Comparison of ENCODE assay signal across 22 cellular contexts in genomic region chr3:45236964-45237363, GRCh38. TPM values are rescaled to one million over a fixed set of nuclear protein-coding genes. Genes with fewer than 3 reads are reported as not detected.
DNase-seq lines count a peak whose midpoint lies in the region; ATAC-seq, FAIRE-seq and TF ChIP-seq lines count a peak whose summit lies in the region.
"Had no signal": no experiment of that assay in that cellular context is flagged by ENCODE, and none has a peak within 500 bp of the region (broad histone marks: within the 10 kb centered on the region; RNA-seq: fewer than 3 reads in every experiment).

No MANE protein-coding gene starts in this region.

- no peak overlapping the region for H2AFZ ChIP-seq in HepG2 (ENCODE audit: low read length)
- H2AFZ ChIP-seq: GM23338 had no signal

- no TSS peak for BruUV-seq in HepG2 (replicated peaks; lab: Mats Ljungman, UMichigan)

- WGBS in HepG2 (ENCODE audit: low lambda C conversion rate): 5% methylated on average over 2 of the region's 2 CpGs
- WGBS in right lobe of liver (ENCODE audit: insufficient coverage, low coverage, low lambda C conversion rate, missing lambda C conversion rate): 80% methylated on average over 2 of the region's 2 CpGs

- H3K4me3 Mint-ChIP-seq in CD8-positive, alpha-beta memory T cell: no peak overlapping the region
- H3K4me3 Mint-ChIP-seq: CD4-positive, alpha-beta T cell; GM23338; T-cell had no signal

- peaks cover 0 to 7% (median 0%) of the 10 kb centered on the region in 5 donors for H3K9me3 Mint-ChIP-seq in CD8-positive, alpha-beta memory T cell
- H3K9me3 Mint-ChIP-seq: CD4-positive, alpha-beta T cell had no signal

- H3K27ac ChIP-seq in HepG2 (ENCODE audit: extremely low read length, insufficient read depth, low read length) (no peak overlapping the region), right lobe of liver (no peak overlapping the region)
- no peak overlapping the region for H3K27ac ChIP-seq in CD8-positive, alpha-beta memory T cell (ENCODE audit: low read depth, low read length)
- H3K27ac ChIP-seq: KMS-11, Peyer's patch, SK-N-MC had no signal

- peaks cover 0 to 10% (median 0%) of the 10 kb centered on the region in 3 donors for H3K36me3 Mint-ChIP-seq in CD8-positive, alpha-beta memory T cell
- H3K36me3 Mint-ChIP-seq: T-cell had no signal

- TF ChIP-seq POLR2A in HepG2 (IDR thresholded peaks at IDR 0.05; ENCODE audit: insufficient read depth in 1 of 2, low read depth in 2 of 2, low read length in 2 of 2): no peak
- no peak for TF ChIP-seq POLR2A in right lobe of liver (IDR thresholded peaks at IDR 0.05)

- TF ChIP-seq EP300 in HepG2 (IDR thresholded peaks at IDR 0.05; ENCODE audit: low read depth in 2 of 2, low read length in 2 of 2) (no peak), HepG2 (CRISPR knock-in tag; IDR thresholded peaks at IDR 0.05; ENCODE audit: borderline replicate concordance) (no peak)

- H3K4me1 Mint-ChIP-seq in CD8-positive, alpha-beta memory T cell: no peaks in the 10 kb centered on the region

- no peaks in the 10 kb centered on the region for H3K79me2 ChIP-seq in HepG2 (ENCODE audit: insufficient read depth, low read length)

- H3K27me3 ChIP-seq in HepG2 (ENCODE audit: control insufficient read depth in 1 of 2, insufficient read depth in 2 of 2, low read length in 2 of 2): 0 out of 5 replicates have a peak, but pooled peaks cover 0 to 7% of the 10 kb centered on the region in 2 experiments
- H3K27me3 ChIP-seq in right lobe of liver: no peaks in the 10 kb centered on the region
- no peaks in the 10 kb centered on the region for H3K27me3 ChIP-seq in CD8-positive, alpha-beta memory T cell (ENCODE audit: insufficient read depth, low read length, poor library complexity, severe bottlenecking)
- H3K27me3 ChIP-seq: Peyer's patch had no signal

- H3K4me3 ChIP-seq in HepG2 (replicated peaks in 1 of 3; ENCODE audit: insufficient read depth in 1 of 3, low read depth in 2 of 3, low read length in 3 of 3): no peak overlapping the region
- no peak overlapping the region for H3K4me3 ChIP-seq in right lobe of liver
- H3K4me3 ChIP-seq in CD8-positive, alpha-beta memory T cell (ENCODE audit: low read length): no peak overlapping the region
- H3K4me3 ChIP-seq: GM23338, Peyer's patch, SK-N-MC had no signal

- in situ Hi-C loops in HepG2 (cut with HindIII; ENCODE audit: extremely low pct_ligation_motif_present, low pct_unique_long_range_greater_than_20kb): loop anchor here (25.0 kb wide), 1 partner anchor 675 kb away; no protein-coding TSS in a partner anchor

- H3K36me3 ChIP-seq in HepG2 (replicated peaks in 1 of 2; ENCODE audit: control insufficient read depth in 1 of 2, insufficient read depth in 2 of 2, low read length in 2 of 2) (no peaks in the 10 kb centered on the region), right lobe of liver (no peaks in the 10 kb centered on the region)
- H3K36me3 ChIP-seq in CD8-positive, alpha-beta memory T cell (ENCODE audit: insufficient read depth, low read length): no peaks in the 10 kb centered on the region
- H3K36me3 ChIP-seq: Peyer's patch had no signal

- intact Hi-C loops in HepG2 (cut with micrococcal nuclease; ENCODE audit: unreplicated experiment): no loop called here
- intact Hi-C loops in right lobe of liver (cut with DNase I): no loop called here

- ATAC-seq in HepG2 (no peak), right lobe of liver (no peak)
- ATAC-seq: GM23338, T-cell had no signal

- TF ChIP-seq RAD21 in HepG2 (CRISPR knock-in tag; IDR thresholded peaks at IDR 0.05): no peak

- CTCF ChIA-PET in HepG2 (lab: Yijun Ruan, JAX; ENCODE audit: low intra/inter-chr PET ratio, low total read pairs): no interaction called here
- CTCF ChIA-PET in CD8-positive, alpha-beta memory T cell (lab: Charles Lee): no interaction called here

- POLR2A ChIA-PET in HepG2 (lab: Yijun Ruan, JAX): no interaction called here
- POLR2A ChIA-PET in CD8-positive, alpha-beta memory T cell (lab: Charles Lee): no interaction called here

- TF ChIP-seq CTCF in HepG2 (CRISPR knock-in tag; IDR thresholded peaks at IDR 0.05) (no peak), right lobe of liver (IDR thresholded peaks at IDR 0.05) (no peak)

- no peak for FAIRE-seq in HepG2 (lab: Jason Lieb, UNC)

- no peaks in the 10 kb centered on the region for H4K20me1 ChIP-seq in HepG2 (ENCODE audit: insufficient read depth, low read length)

- peaks cover 21 to 33% of the 10 kb centered on the region in 2 donors for H3K27me3 Mint-ChIP-seq in CD8-positive, alpha-beta memory T cell

- H3K9me3 ChIP-seq in HepG2 (ENCODE audit: low read length): no peaks in the 10 kb centered on the region
- H3K9me3 ChIP-seq in right lobe of liver: no peaks in the 10 kb centered on the region
- no peaks in the 10 kb centered on the region for H3K9me3 ChIP-seq in CD8-positive, alpha-beta memory T cell (ENCODE audit: low read length)
- H3K9me3 ChIP-seq: Peyer's patch had no signal

- H3K4me1 ChIP-seq in HepG2 (ENCODE audit: insufficient read depth, low read length): no peaks in the 10 kb centered on the region
- no peaks in the 10 kb centered on the region for H3K4me1 ChIP-seq in right lobe of liver
- no peaks in the 10 kb centered on the region for H3K4me1 ChIP-seq in CD8-positive, alpha-beta memory T cell (ENCODE audit: insufficient read depth, low read length)
- H3K4me1 ChIP-seq: Peyer's patch had no signal

- no peak overlapping the region for H3K27ac Mint-ChIP-seq in CD8-positive, alpha-beta memory T cell
- H3K27ac Mint-ChIP-seq: CD4-positive, alpha-beta T cell; GM23338; T-cell had no signal

- DNase-seq in HepG2 (ENCODE audit: low spot score) (no peak), right lobe of liver (no peak), NCI-H69 (lab: John Stamatoyannopoulos, UW) (peak; percentile 6), dermis blood vessel endothelial cell (peak; percentile 4), cortex of kidney (lab: John Stamatoyannopoulos, UW) (no peak), NCI-H2081 treated with DMSO at 0.1 percent for 48 hours (lab: John Stamatoyannopoulos, UW) (no peak)
- no peak for DNase-seq in CD8-positive, alpha-beta memory T cell
- DNase-seq: ACHN; Calu3; CD4-positive, alpha-beta T cell; DMS79; NCI-H1417; NCI-H187 treated with DMSO at 0.1 percent for 48 hours; NCI-H2171 treated with DMSO at 0.1 percent for 48 hours; NCI-H446 treated with DMSO at 0.1 percent for 48 hours; NCI-H748 treated with DMSO at 0.1 percent for 48 hours; Peyer's patch; Right ventricle myocardium superior; T-cell had no signal

- no peak overlapping the region for H3K9ac ChIP-seq in HepG2 (ENCODE audit: insufficient read depth, low read depth, low read length)
- H3K9ac ChIP-seq: KMS-11 had no signal

- H3K4me2 ChIP-seq in HepG2 (ENCODE audit: low read depth, low read length): no peak overlapping the region
- H3K4me2 ChIP-seq: GM23338, KMS-11 had no signal

TF ChIP-seq in HepG2, 621 proteins besides CTCF, POLR2A, EP300 and RAD21:
- TF ChIP-seq GZF1 (CRISPR knock-in tag; IDR thresholded peaks at IDR 0.05) (no peak), NFYC (CRISPR knock-in tag; IDR thresholded peaks at IDR 0.05) (0 out of 2 replicates have a peak, but pooled peaks have one; percentile 27)

RNA-seq across cellular contexts. Expression of gene TMEM158, which starts 10.9 kb away (rescaled TPM):
- 0.13 TPM in 1 of 2 replicates, not detected in the other for total RNA-seq in HepG2 (2016; rRNA removed; fragmentation: Illumina TruSeq; extraction: Trizol)
- 0.18 and 0.20 TPM in 2 replicates for total RNA-seq in HepG2 (2016; cell fraction: cytosol; rRNA removed; fragmentation: Illumina TruSeq; extraction: Trizol; ENCODE audit: low read depth)
- 0.09 TPM in 1 of 2 replicates, not detected in the other for total RNA-seq in HepG2 (2016; cell fraction: insoluble cytoplasmic fraction; rRNA removed; fragmentation: Illumina TruSeq; extraction: Trizol)
- total RNA-seq in HepG2 (2016; cell fraction: membrane; rRNA removed; fragmentation: Illumina TruSeq; extraction: Trizol): 0.38 and 0.59 TPM in 2 replicates
- total RNA-seq in HepG2 (2016; cell fraction: nucleus; rRNA removed; fragmentation: Illumina TruSeq; extraction: Trizol): not detected in 2 replicates
- polyA plus RNA-seq in HepG2 (2011; rRNA removed): not detected in 2 replicates
- 0.04 TPM in 1 of 2 replicates, not detected in the other for polyA plus RNA-seq in HepG2 (2011; cell fraction: cytosol; rRNA removed)
- not detected in 2 replicates for polyA plus RNA-seq in HepG2 (2011; cell fraction: nucleus; rRNA removed)
- polyA plus RNA-seq in HepG2 (2012): not detected in 2 replicates
- polyA plus RNA-seq in HepG2 (2016; cell fraction: cytosol; fragmentation: Illumina TruSeq; extraction: Trizol; ENCODE audit: low read depth): 0.44 and 0.54 TPM in 2 replicates
- polyA plus RNA-seq in HepG2 (2016; cell fraction: insoluble cytoplasmic fraction; fragmentation: Illumina TruSeq; extraction: Trizol; ENCODE audit: low read depth): 0.12 and 0.17 TPM in 2 replicates
- polyA plus RNA-seq in HepG2 (2016; cell fraction: membrane; fragmentation: Illumina TruSeq; extraction: Trizol; ENCODE audit: low read depth): 0.19 and 0.43 TPM in 2 replicates
- polyA plus RNA-seq in HepG2 (2016; cell fraction: nucleus; fragmentation: Illumina TruSeq; extraction: Trizol; ENCODE audit: insufficient read depth, low read depth): not detected in 2 replicates
- 0.65 TPM in 1 of 2 replicates, not detected in the other for polyA minus RNA-seq in HepG2 (2011; rRNA and poly(A)+ RNA removed; ENCODE audit: low replicate concordance)
- not detected in 2 replicates for polyA minus RNA-seq in HepG2 (2011; cell fraction: cytosol; rRNA and poly(A)+ RNA removed)
- polyA minus RNA-seq in HepG2 (2011; cell fraction: nucleus; rRNA and poly(A)+ RNA removed): not detected in 2 replicates
- 1 to 10 TPM in 1 of 6 experiments, under 1 TPM in 3, not detected in 2; 0.21 to 1.0 (median 0.57) TPM for total RNA-seq in right lobe of liver
- total RNA-seq in dermis blood vessel endothelial cell: 0.85 and 2.7 TPM in 2 replicates
- under 1 TPM; 0.11 to 0.13 TPM for total RNA-seq in CD8-positive, alpha-beta memory T cell
- not detected for polyA plus RNA-seq in CD8-positive, alpha-beta memory T cell
- total RNA-seq: CD4-positive, alpha-beta T cell had no signal

Comparison
In these comparisons a context has a peak if more than half of its experiments do, and no peak if none do; other contexts are left out.
1. DNase-seq: peak in NCI-H69 (single experiment) and dermis blood vessel endothelial cell (single experiment); none in HepG2 (single experiment), right lobe of liver (0 of 3), cortex of kidney (single experiment), NCI-H2081 treated with DMSO at 0.1 percent for 48 hours (single experiment) and CD8-positive, alpha-beta memory T cell (0 of 5).